In genomic region chr19:37313335-37313627, GRCh38 we compare ENCODE assay signal across 9 cellular contexts. TPM values are rescaled to one million over a fixed set of nuclear protein-coding genes. Genes with fewer than 3 reads are reported as not detected.
DNase-seq lines count a peak whose midpoint lies in the region; FAIRE-seq and TF ChIP-seq lines count a peak whose summit lies in the region.
"Had no signal": no experiment of that assay in that cellular context is flagged by ENCODE, and none has a peak within 500 bp of the region (broad histone marks: within the 10 kb centered on the region; RNA-seq: fewer than 3 reads in every experiment).

No MANE protein-coding gene starts in this region.

- peaks cover 10% of the 10 kb centered on the region for H3K27me3 Mint-ChIP-seq in activated naive CD4-positive, alpha-beta T cell treated with anti-CD3 and anti-CD28 coated beads for 36 hours (ENCODE audit: low read depth)
- peaks cover 2% of the 10 kb centered on the region for H3K27me3 Mint-ChIP-seq in activated CD4-positive, alpha-beta memory T cell treated with anti-CD3 and anti-CD28 coated beads for 36 hours
- peaks cover 4 to 15% (median 12%) of the 10 kb centered on the region in 3 donors for H3K27me3 Mint-ChIP-seq in immature natural killer cell (ENCODE audit: low read depth in 3 of 3)

- H3K27ac Mint-ChIP-seq in activated naive CD4-positive, alpha-beta T cell treated with anti-CD3 and anti-CD28 coated beads for 36 hours, result no peak overlapping the region
- peak overlapping the region; percentile 59 for H3K27ac Mint-ChIP-seq in activated CD4-positive, alpha-beta memory T cell treated with anti-CD3 and anti-CD28 coated beads for 36 hours
- peak overlapping the region; percentile 90 to 97 (median 94) for H3K27ac Mint-ChIP-seq in immature natural killer cell

- H3K4me3 Mint-ChIP-seq in activated naive CD4-positive, alpha-beta T cell treated with anti-CD3 and anti-CD28 coated beads for 36 hours, result peak overlapping the region; percentile 68
- peak overlapping the region; percentile 73 for H3K4me3 Mint-ChIP-seq in activated CD4-positive, alpha-beta memory T cell treated with anti-CD3 and anti-CD28 coated beads for 36 hours
- peak overlapping the region; percentile 79 to 88 (median 85) for H3K4me3 Mint-ChIP-seq in immature natural killer cell

- H3K4me3 ChIP-seq in stomach (peak overlapping the region; percentile 37 to 44 (median 40)), kidney (ENCODE audit: low read length in 2 of 2) (peak overlapping the region in 1 of 2 donors; percentile 32)

- peaks cover 0 to 22% (median 5%) of the 10 kb centered on the region in 4 donors for H3K9me3 ChIP-seq in stomach
- no peaks in the 10 kb centered on the region for H3K9me3 ChIP-seq in kidney (ENCODE audit: control insufficient read depth in 1 of 2, low read length in 2 of 2)

- WGBS in stomach, 5 donors, result 87 to 97% (median 92%) methylated on average over 1 of the region's 1 CpG

- H3K27me3 ChIP-seq in stomach, result no peaks in the 10 kb centered on the region

- TF ChIP-seq EP300 in stomach (IDR thresholded peaks at IDR 0.05), result no peak

- TF ChIP-seq POLR2A in stomach (IDR thresholded peaks at IDR 0.05), result no peak

- H3K4me1 Mint-ChIP-seq in activated naive CD4-positive, alpha-beta T cell treated with anti-CD3 and anti-CD28 coated beads for 36 hours (ENCODE audit: low read depth), result peaks cover 11% of the 10 kb centered on the region
- peaks cover 19% of the 10 kb centered on the region for H3K4me1 Mint-ChIP-seq in activated CD4-positive, alpha-beta memory T cell treated with anti-CD3 and anti-CD28 coated beads for 36 hours (ENCODE audit: low read depth)
- peaks cover 29 to 33% of the 10 kb centered on the region in 2 donors for H3K4me1 Mint-ChIP-seq in immature natural killer cell

- no peak for FAIRE-seq in kidney (lab: Jason Lieb, UNC)
- FAIRE-seq: GM12892 had no signal

- H3K4me1 ChIP-seq in stomach, result peaks cover 7 to 21% (median 13%) of the 10 kb centered on the region in 4 donors
- H3K4me1 ChIP-seq in kidney (ENCODE audit: control insufficient read depth in 1 of 2, insufficient read depth in 1 of 2, low read depth in 1 of 2, low read length in 2 of 2), result peaks cover 0 to 7% of the 10 kb centered on the region in 2 donors

- POLR2A ChIA-PET in activated CD4-positive, alpha-beta memory T cell treated with anti-CD3 and anti-CD28 coated beads for 36 hours (lab: Charles Lee), result no interaction called here

- H3K9me3 Mint-ChIP-seq in activated naive CD4-positive, alpha-beta T cell treated with anti-CD3 and anti-CD28 coated beads for 36 hours, result peaks cover 16% of the 10 kb centered on the region
- H3K9me3 Mint-ChIP-seq in activated CD4-positive, alpha-beta memory T cell treated with anti-CD3 and anti-CD28 coated beads for 36 hours, result peaks cover 21% of the 10 kb centered on the region
- peaks cover 0 to 4% (median 0%) of the 10 kb centered on the region in 6 donors for H3K9me3 Mint-ChIP-seq in immature natural killer cell

- CTCF ChIA-PET in activated naive CD4-positive, alpha-beta T cell treated with anti-CD3 and anti-CD28 coated beads for 36 hours (lab: Charles Lee), result no interaction called here
- CTCF ChIA-PET in activated CD4-positive, alpha-beta memory T cell treated with anti-CD3 and anti-CD28 coated beads for 36 hours (lab: Charles Lee), result no interaction called here

- intact Hi-C loops in activated naive CD4-positive, alpha-beta T cell treated with anti-CD3 and anti-CD28 coated beads for 36 hours (cut with micrococcal nuclease), result loop anchor here (10.0 kb wide), 6 partner anchors 98 to 1002 kb away; partner anchors contain the start of genes KCNK6, YIF1B, ZFP30 and ZNF383
- intact Hi-C loops in activated CD4-positive, alpha-beta memory T cell treated with anti-CD3 and anti-CD28 coated beads for 36 hours (cut with micrococcal nuclease), result loop anchor here (10.0 kb wide), 2 partner anchors 242 to 462 kb away; partner anchors contain the start of gene ZNF573
- intact Hi-C loops in stomach (cut with DNase I; ENCODE audit: low total_unique reads), result no loop called here
- intact Hi-C loops in kidney (cut with DNase I), result no loop called here

- no peaks in the 10 kb centered on the region for H3K36me3 ChIP-seq in stomach
- no peaks in the 10 kb centered on the region for H3K36me3 ChIP-seq in kidney (ENCODE audit: control insufficient read depth in 1 of 2, insufficient read depth in 2 of 2, low read length in 2 of 2)

- no peak for DNase-seq in activated naive CD4-positive, alpha-beta T cell treated with anti-CD3 and anti-CD28 coated beads for 36 hours
- DNase-seq in activated naive CD4-positive, alpha-beta T cell treated with anti-CD3 and anti-CD28 coated beads, Interleukin-2, amount 50 U/mL, for 16 hours, result no peak
- peak; percentile 21 for DNase-seq in activated CD4-positive, alpha-beta memory T cell treated with anti-CD3 and anti-CD28 coated beads for 36 hours
- DNase-seq in immature natural killer cell (peak in 1 of 3 donors; percentile 20), stomach (no peak), SK-N-DZ (ENCODE audit: low spot score) (no peak), kidney (no peak), iPS-NIHi11 (ENCODE audit: low spot score) (no peak)

- H3K36me3 Mint-ChIP-seq in activated naive CD4-positive, alpha-beta T cell treated with anti-CD3 and anti-CD28 coated beads for 36 hours (ENCODE audit: low read depth), result peaks cover 7% of the 10 kb centered on the region
- H3K36me3 Mint-ChIP-seq in activated CD4-positive, alpha-beta memory T cell treated with anti-CD3 and anti-CD28 coated beads for 36 hours, result no peaks in the 10 kb centered on the region
- no peaks in the 10 kb centered on the region for H3K36me3 Mint-ChIP-seq in immature natural killer cell

- H3K27ac ChIP-seq in stomach, result peak overlapping the region; percentile 28 to 78 (median 54)
- H3K27ac ChIP-seq in kidney (ENCODE audit: low read depth in 2 of 2, low read length in 2 of 2), result no peak overlapping the region

- TF ChIP-seq CTCF in stomach (IDR thresholded peaks at IDR 0.05), result no peak
- no peak for TF ChIP-seq CTCF in kidney (IDR thresholded peaks at IDR 0.05; ENCODE audit: borderline replicate concordance, extremely low read depth, insufficient read depth)

- no peak overlapping the region for H3K9ac ChIP-seq in kidney (ENCODE audit: low read length in 2 of 2)

RNA-seq across cellular contexts. Expression of gene ZNF527, which starts 57.6 kb away (rescaled TPM):
- total RNA-seq in activated naive CD4-positive, alpha-beta T cell treated with anti-CD3 and anti-CD28 coated beads for 36 hours, result 1 to 10 TPM; 4.3 to 5.0 TPM
- 1 to 10 TPM; 3.8 to 4.4 TPM for total RNA-seq in activated CD4-positive, alpha-beta memory T cell treated with anti-CD3 and anti-CD28 coated beads for 36 hours
- polyA plus RNA-seq in immature natural killer cell, result 1 to 10 TPM; 8.1 to 9.9 (median 9.5) TPM
- total RNA-seq in stomach, result 10 to 100 TPM in 1 of 5 donors, 1 to 10 TPM in 4; 2.7 to 20.6 (median 8.2) TPM
- polyA plus RNA-seq in stomach, result 1 to 10 TPM; 2.3 to 3.2 (median 2.6) TPM
- polyA plus RNA-seq in SK-N-DZ (2014; cell fraction: cytosol; rRNA removed), result 5.9 and 8.9 TPM in 2 replicates
- 6.0 and 11.5 TPM in 2 replicates for polyA plus RNA-seq in SK-N-DZ (2014; cell fraction: nucleus; rRNA removed)
- total RNA-seq in kidney, result 8.2 TPM
- 3.6 TPM for polyA plus RNA-seq in kidney (ENCODE audit: insufficient read depth, low read depth, low replicate concordance)

Comparison
In these comparisons a context has a peak if more than half of its experiments do, and no peak if none do; other contexts are left out.
1. H3K27ac ChIP-seq: peak in stomach (5 of 5); none in kidney (0 of 2).
2. intact Hi-C loops: an anchor here in activated naive CD4-positive, alpha-beta T cell treated with anti-CD3 and anti-CD28 coated beads for 36 hours (10.0 kb wide) and activated CD4-positive, alpha-beta memory T cell treated with anti-CD3 and anti-CD28 coated beads for 36 hours (10.0 kb wide); none called in stomach and kidney.
3. Peak in every context shown above with its lines, with median percentiles within 50 percentile points of each other: H3K4me3 Mint-ChIP-seq.